ENCODE assay signal across 9 cellular contexts in genomic region chr19:15161028-15161984, GRCh38. TPM values are rescaled to one million over a fixed set of nuclear protein-coding genes. Genes with fewer than 3 reads are reported as not detected.
DNase-seq lines count a peak whose midpoint lies in the region; ATAC-seq, FAIRE-seq and TF ChIP-seq lines count a peak whose summit lies in the region.
"Had no signal": no experiment of that assay in that cellular context is flagged by ENCODE, and none has a peak within 500 bp of the region (broad histone marks: within the 10 kb centered on the region; RNA-seq: fewer than 3 reads in every experiment).

No MANE protein-coding gene starts in this region.

- H3K27me3 ChIP-seq in BE2C (no peaks in the 10 kb centered on the region), GM23338 (ENCODE audit: insufficient read depth) (no peaks in the 10 kb centered on the region), OCI-LY3 (ENCODE audit: low read depth, low read length) (no peaks in the 10 kb centered on the region), gastroesophageal sphincter (peaks cover 5% of the 10 kb centered on the region)

- H4K20me1 ChIP-seq in GM23338 (replicated peaks; ENCODE audit: insufficient read depth), result no peaks in the 10 kb centered on the region
- H4K20me1 ChIP-seq in OCI-LY3 (ENCODE audit: insufficient read depth, low read length), result no peaks in the 10 kb centered on the region

- CTCF ChIA-PET in activated naive CD4-positive, alpha-beta T cell treated with anti-CD3 and anti-CD28 coated beads, Interleukin-2, amount 10 ng/mL, durations not matched to agents 7 days and 5 days (lab: Charles Lee), result no interaction called here

- peaks cover 3% of the 10 kb centered on the region for H3K9me3 ChIP-seq in BE2C
- peaks cover 6% of the 10 kb centered on the region; the same call in 1 of the 2 replicates for H3K9me3 ChIP-seq in OCI-LY3 (ENCODE audit: insufficient read depth, low read length)
- peaks cover 0 to 34% (median 0%) of the 10 kb centered on the region in 3 donors for H3K9me3 ChIP-seq in gastroesophageal sphincter
- H3K9me3 ChIP-seq: thoracic aorta had no signal

- H3K4me1 ChIP-seq in BE2C (no peaks in the 10 kb centered on the region), GM23338 (ENCODE audit: insufficient read depth) (no peaks in the 10 kb centered on the region), OCI-LY3 (ENCODE audit: low read length) (peaks cover 8% of the 10 kb centered on the region), gastroesophageal sphincter (no peaks in the 10 kb centered on the region)

- no peak for FAIRE-seq in RCC 7860 (lab: Jason Lieb, UNC)

- 0 out of 2 replicates have a peak, but pooled peaks cover 3% of the 10 kb centered on the region for H3K9me2 ChIP-seq in GM23338 (ENCODE audit: insufficient read depth)

- peak; percentile 74 for ATAC-seq in GM23338
- no peak for ATAC-seq in gastroesophageal sphincter
- ATAC-seq in HG02938 (IDR thresholded peaks at IDR 0.05; ENCODE audit: unreplicated experiment), result no peak

- TF ChIP-seq CTCF in BE2C (IDR thresholded peaks at IDR 0.05; ENCODE audit: low read depth, low read length) (peak; percentile 79), GM23338 (conservative IDR thresholded peaks at IDR 0.05; ENCODE audit: low read depth in 2 of 2) (peak; percentile 43 to 54), OCI-LY3 (IDR thresholded peaks at IDR 0.05; ENCODE audit: low read depth, low read length) (peak; percentile 81), gastroesophageal sphincter (IDR thresholded peaks at IDR 0.05) (peak in 1 of 4 experiments; percentile 21)

- no peak for TF ChIP-seq EP300 in gastroesophageal sphincter (IDR thresholded peaks at IDR 0.05)

- H3K36me3 ChIP-seq in BE2C (no peaks in the 10 kb centered on the region), GM23338 (ENCODE audit: insufficient read depth) (peaks cover 43% of the 10 kb centered on the region), OCI-LY3 (replicated peaks; ENCODE audit: low read depth, low read length) (peaks cover 9% of the 10 kb centered on the region), gastroesophageal sphincter (peaks cover 0 to 6% of the 10 kb centered on the region in 2 donors)

- 45% methylated on average over 3 of the region's 42 CpGs; no CpG with 5 or more reads in 1 of the 2 donors for whole genome bisulfite sequencing in gastroesophageal sphincter (ENCODE audit: low coverage in 1 of 2), 2 donors

- peaks cover 72% of the 10 kb centered on the region for H3K36me3 Mint-ChIP-seq in GM23338 (ENCODE audit: low read depth)
- H3K36me3 Mint-ChIP-seq in activated naive CD4-positive, alpha-beta T cell treated with anti-CD3 and anti-CD28 coated beads, Interleukin-2, amount 10 ng/mL, durations not matched to agents 7 days and 5 days, result no peaks in the 10 kb centered on the region

- peak; percentile 72 for DNase-seq in BE2C
- DNase-seq in GM23338 (ENCODE audit: low spot score), result peak; percentile 38
- DNase-seq in germinal center (ENCODE audit: low spot score), result peak; percentile 65
- no peak for DNase-seq in RCC 7860 (ENCODE audit: low spot score)
- no peak for DNase-seq in activated naive CD4-positive, alpha-beta T cell treated with anti-CD3 and anti-CD28 coated beads, Interleukin-2, amount 10 ng/mL, durations not matched to agents 7 days and 5 days

- H3F3A ChIP-seq in GM23338 (replicated peaks; ENCODE audit: low read depth), result 0 out of 2 replicates have a peak, but pooled peaks cover 6% of the 10 kb centered on the region

- H3K79me2 ChIP-seq in GM23338 (replicated peaks; ENCODE audit: insufficient read depth) (no peaks in the 10 kb centered on the region), OCI-LY3 (ENCODE audit: low read length) (no peaks in the 10 kb centered on the region)

- H3K9ac ChIP-seq in OCI-LY3 (ENCODE audit: low read length), result 0 out of 2 replicates have a peak overlapping the region, but pooled peaks have one; percentile 22

- H3K27ac ChIP-seq in GM23338 (ENCODE audit: low read depth) (no peak overlapping the region), OCI-LY3 (ENCODE audit: low read length) (no peak overlapping the region), gastroesophageal sphincter (no peak overlapping the region)
- H3K27ac ChIP-seq: thoracic aorta had no signal

- H3K27me3 Mint-ChIP-seq in GM23338 (ENCODE audit: insufficient read depth, low read depth, poor library complexity), result peaks cover 9% of the 10 kb centered on the region
- peaks cover 3% of the 10 kb centered on the region for H3K27me3 Mint-ChIP-seq in activated naive CD4-positive, alpha-beta T cell treated with anti-CD3 and anti-CD28 coated beads, Interleukin-2, amount 10 ng/mL, durations not matched to agents 7 days and 5 days

- no peak overlapping the region for H3K4me3 Mint-ChIP-seq in GM23338
- no peak overlapping the region for H3K4me3 Mint-ChIP-seq in activated naive CD4-positive, alpha-beta T cell treated with anti-CD3 and anti-CD28 coated beads, Interleukin-2, amount 10 ng/mL, durations not matched to agents 7 days and 5 days

- TF ChIP-seq POLR2A in gastroesophageal sphincter (IDR thresholded peaks at IDR 0.05), result no peak

- H3K27ac Mint-ChIP-seq in GM23338, result no peak overlapping the region
- no peak overlapping the region for H3K27ac Mint-ChIP-seq in activated naive CD4-positive, alpha-beta T cell treated with anti-CD3 and anti-CD28 coated beads, Interleukin-2, amount 10 ng/mL, durations not matched to agents 7 days and 5 days

- H2AFZ ChIP-seq in GM23338, result no peak overlapping the region
- peak overlapping the region; percentile 83 for H2AFZ ChIP-seq in OCI-LY3 (ENCODE audit: low read depth, low read length)

- H3K9me3 Mint-ChIP-seq in GM23338, result peaks cover 31% of the 10 kb centered on the region
- peaks cover 7% of the 10 kb centered on the region for H3K9me3 Mint-ChIP-seq in activated naive CD4-positive, alpha-beta T cell treated with anti-CD3 and anti-CD28 coated beads, Interleukin-2, amount 10 ng/mL, durations not matched to agents 7 days and 5 days

- H3K4me3 ChIP-seq in BE2C (ENCODE audit: low read depth, low read length) (no peak overlapping the region), GM23338 (no peak overlapping the region), OCI-LY3 (ENCODE audit: low read length) (peak overlapping the region; percentile 59), gastroesophageal sphincter (no peak overlapping the region)
- H3K4me3 ChIP-seq: thoracic aorta had no signal

- H3K4me2 ChIP-seq in GM23338 (no peak overlapping the region), OCI-LY3 (ENCODE audit: low read length) (peak overlapping the region; percentile 32)

- H3K4me1 Mint-ChIP-seq in GM23338, result no peaks in the 10 kb centered on the region; the same call in 2 of the 3 replicates
- H3K4me1 Mint-ChIP-seq in activated naive CD4-positive, alpha-beta T cell treated with anti-CD3 and anti-CD28 coated beads, Interleukin-2, amount 10 ng/mL, durations not matched to agents 7 days and 5 days, result no peaks in the 10 kb centered on the region

TF ChIP-seq in GM23338, 12 proteins besides CTCF, POLR2A, EP300 and RAD21 (continues in another document):
- TF ChIP-seq STAT1 (IDR thresholded peaks at IDR 0.05; ENCODE audit: unreplicated experiment) (no peak), ZNF114 (CRISPR knock-in tag; IDR thresholded peaks at IDR 0.05) (no peak), EZH2phosphoT487 (IDR thresholded peaks at IDR 0.05; ENCODE audit: unreplicated experiment) (no peak), ETS1 (IDR thresholded peaks at IDR 0.05) (no peak), ZNF331 (CRISPR knock-in tag; IDR thresholded peaks at IDR 0.05; ENCODE audit: low read depth) (no peak), EZH2 (IDR thresholded peaks at IDR 0.05; ENCODE audit: low read depth, unreplicated experiment) (no peak)

RNA-seq across cellular contexts. Expression of gene NOTCH3, which starts 39.5 kb away (rescaled TPM):
- 0.36 TPM for polyA plus RNA-seq in BE2C (2012; ENCODE audit: insufficient read depth, insufficient read length, low read depth)
- 151 and 172 TPM in 2 replicates for total RNA-seq in GM23338 (2014; rRNA removed; shearing (Covaris generic))
- polyA plus RNA-seq in GM23338 (2016; fragmentation: Nextera tagmentation; extraction: Ambion mirVana), result 24.3 and 25.0 TPM in 2 replicates
- 10 to 100 TPM; 19.1 to 54.8 (median 35.4) TPM for total RNA-seq in gastroesophageal sphincter

RNA-seq across cellular contexts. Expression of gene SYDE1, which starts 54.1 kb away (rescaled TPM):
- 6.4 TPM for polyA plus RNA-seq in BE2C (2012; ENCODE audit: insufficient read depth, insufficient read length, low read depth)
- 14.3 and 21.4 TPM in 2 replicates for total RNA-seq in GM23338 (2014; rRNA removed; shearing (Covaris generic))
- polyA plus RNA-seq in GM23338 (2016; fragmentation: Nextera tagmentation; extraction: Ambion mirVana), result 3.4 and 4.1 TPM in 2 replicates
- 100 to 1,000 TPM in 1 of 4 donors, 10 to 100 TPM in 3; 41.7 to 100 (median 52.4) TPM for total RNA-seq in gastroesophageal sphincter

Comparison
In these comparisons a context has a peak if more than half of its experiments do, and no peak if none do; other contexts are left out.
1. DNase-seq: peak in BE2C (single experiment), GM23338 (single experiment) and germinal center (single experiment); none in RCC 7860 (single experiment) and activated naive CD4-positive, alpha-beta T cell treated with anti-CD3 and anti-CD28 coated beads, Interleukin-2, amount 10 ng/mL, durations not matched to agents 7 days and 5 days (single experiment).